Comparison of ENCODE assay signal across 22 cellular contexts in genomic region chr11:4531666-4532065, GRCh38. TPM values are rescaled to one million over a fixed set of nuclear protein-coding genes. Genes with fewer than 3 reads are reported as not detected.
"Had no signal": no experiment of that assay in that cellular context is flagged by ENCODE, and none has a peak within 500 bp of the region (broad histone marks: within the 10 kb centered on the region; RNA-seq: fewer than 3 reads in every experiment).

No MANE protein-coding gene starts in this region.

- H3K27ac ChIP-seq: heart left ventricle, upper lobe of right lung had no signal

- H3K27ac Mint-ChIP-seq: activated CD8-positive, alpha-beta memory T cell treated with anti-CD3 and anti-CD28 coated beads, Interleukin-2, amount 10 ng/mL, durations not matched to agents 7 days and 5 days; activated naive CD8-positive, alpha-beta T cell; brain; naive thymus-derived CD4-positive, alpha-beta T cell had no signal

- H3K4me1 Mint-ChIP-seq: activated CD8-positive, alpha-beta memory T cell treated with anti-CD3 and anti-CD28 coated beads, Interleukin-2, amount 10 ng/mL, durations not matched to agents 7 days and 5 days; brain; central memory CD8-positive, alpha-beta T cell; naive thymus-derived CD4-positive, alpha-beta T cell had no signal

- H3K27me3 ChIP-seq: upper lobe of right lung had no signal

- H3K4me3 ChIP-seq: heart left ventricle, upper lobe of right lung had no signal

- H3K9me3 ChIP-seq: heart left ventricle, upper lobe of right lung had no signal

- H3K4me3 Mint-ChIP-seq: activated CD8-positive, alpha-beta memory T cell treated with anti-CD3 and anti-CD28 coated beads, Interleukin-2, amount 10 ng/mL, durations not matched to agents 7 days and 5 days; activated naive CD8-positive, alpha-beta T cell; activated T-cell treated with anti-CD3 and anti-CD28 coated beads, Interleukin-2, amount 50 U/mL, for 4 hours; brain; central memory CD8-positive, alpha-beta T cell; naive thymus-derived CD4-positive, alpha-beta T cell had no signal

- H3K4me1 ChIP-seq: heart left ventricle, upper lobe of right lung had no signal

- ATAC-seq: activated CD8-positive, alpha-beta memory T cell treated with anti-CD3 and anti-CD28 coated beads, Interleukin-2, amount 10 ng/mL, durations not matched to agents 7 days and 5 days; activated T-cell treated with anti-CD3 and anti-CD28 coated beads, Interleukin-2, amount 50 U/mL, for 4 hours; heart left ventricle; naive thymus-derived CD4-positive, alpha-beta T cell; upper lobe of right lung had no signal

- H3K36me3 Mint-ChIP-seq: activated CD8-positive, alpha-beta memory T cell treated with anti-CD3 and anti-CD28 coated beads, Interleukin-2, amount 10 ng/mL, durations not matched to agents 7 days and 5 days; brain; naive thymus-derived CD4-positive, alpha-beta T cell had no signal

- H3K9me3 Mint-ChIP-seq: activated T-cell treated with anti-CD3 and anti-CD28 coated beads, Interleukin-2, amount 50 U/mL, for 4 hours; central memory CD8-positive, alpha-beta T cell had no signal

- DNase-seq: activated CD4-positive, alpha-beta T cell treated with anti-CD3 and anti-CD28 coated beads, Interleukin-2, amount 50 U/mL, for 48 hours; activated CD4-positive, CD25-positive, alpha-beta regulatory T cell treated with anti-CD3 and anti-CD28 coated beads, Interleukin-2, amount 50 U/mL, for 72 hours; activated CD8-positive, alpha-beta memory T cell treated with anti-CD3 and anti-CD28 coated beads, Interleukin-2, amount 10 ng/mL, durations not matched to agents 7 days and 5 days; activated effector memory CD4-positive, alpha-beta T cell treated with anti-CD3 and anti-CD28 coated beads, Interleukin-2, amount 50 U/mL, for 16 hours; activated T-cell treated with anti-CD3 and anti-CD28 coated beads, Interleukin-2, amount 50 U/mL, for 4 hours; amygdala; cortex of kidney; effector CD8-positive, alpha-beta T cell; heart left ventricle; naive thymus-derived CD4-positive, alpha-beta T cell; stimulated activated CD4-positive, alpha-beta T cell treated with anti-CD3 and anti-CD28 coated beads, Interleukin-2, amount 100 ng/mL, for 48 hours; stimulated activated naive CD4-positive, alpha-beta T cell treated with Interleukin-2 at 50 U/mL for 16 hours; upper lobe of right lung had no signal

- H3K36me3 ChIP-seq: heart left ventricle, upper lobe of right lung had no signal

RNA-seq across cellular contexts. Expression of gene OR52M1, which starts 13.3 kb away (rescaled TPM):
- total RNA-seq: activated CD8-positive, alpha-beta memory T cell treated with anti-CD3 and anti-CD28 coated beads, Interleukin-2, amount 10 ng/mL, durations not matched to agents 7 days and 5 days; activated T-cell treated with anti-CD3 and anti-CD28 coated beads, Interleukin-2, amount 50 U/mL, for 4 hours; fibroblast of lung; frontal cortex; heart left ventricle; lung microvascular endothelial cell; mononuclear cell; naive thymus-derived CD4-positive, alpha-beta T cell; omental fat pad; pulmonary artery endothelial cell; upper lobe of right lung had no signal
- polyA plus RNA-seq: fibroblast of lung; heart left ventricle; naive thymus-derived CD4-positive, alpha-beta T cell had no signal

RNA-seq across cellular contexts. Expression of gene OR52K1, which starts 49.2 kb away (rescaled TPM):
- total RNA-seq: activated CD8-positive, alpha-beta memory T cell treated with anti-CD3 and anti-CD28 coated beads, Interleukin-2, amount 10 ng/mL, durations not matched to agents 7 days and 5 days; fibroblast of lung; frontal cortex; lung microvascular endothelial cell; pulmonary artery endothelial cell had no signal
- polyA plus RNA-seq: fibroblast of lung; heart left ventricle; naive thymus-derived CD4-positive, alpha-beta T cell had no signal

RNA-seq across cellular contexts. Expression of gene OR52I2, which starts 49.9 kb away (rescaled TPM):
- total RNA-seq: activated CD8-positive, alpha-beta memory T cell treated with anti-CD3 and anti-CD28 coated beads, Interleukin-2, amount 10 ng/mL, durations not matched to agents 7 days and 5 days; activated T-cell treated with anti-CD3 and anti-CD28 coated beads, Interleukin-2, amount 50 U/mL, for 4 hours; fibroblast of lung; frontal cortex; heart left ventricle; lung microvascular endothelial cell; mononuclear cell; naive thymus-derived CD4-positive, alpha-beta T cell; omental fat pad; pulmonary artery endothelial cell; upper lobe of right lung had no signal
- polyA plus RNA-seq: fibroblast of lung; heart left ventricle; naive thymus-derived CD4-positive, alpha-beta T cell had no signal
